ENCODE assay signal across 32 cellular contexts in the genomic region with DNA sequence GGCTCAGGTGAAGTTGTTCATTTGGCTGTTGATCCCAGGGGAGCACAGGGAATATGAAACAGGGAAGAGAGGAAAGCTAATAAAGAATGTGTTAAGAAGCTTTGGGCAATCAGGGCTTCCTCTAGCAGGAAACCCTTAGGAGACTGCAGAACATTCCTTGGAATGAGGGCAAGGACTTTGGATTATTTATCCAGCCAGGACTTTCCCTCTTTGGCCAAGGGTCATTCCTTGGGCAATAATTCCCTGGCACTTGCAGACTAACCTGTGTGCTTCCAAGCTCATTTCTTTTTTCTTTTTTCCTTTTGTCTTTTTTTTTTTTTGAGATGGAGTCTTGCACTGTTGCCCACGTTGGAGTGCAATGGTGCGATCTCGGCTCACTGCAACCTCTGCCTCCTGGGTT.
"Had no signal": no experiment of that assay in that cellular context is flagged by ENCODE, and none has a peak within 500 bp of the region (broad histone marks: within the 10 kb centered on the region; RNA-seq: fewer than 3 reads in every experiment).

No MANE protein-coding gene starts in this region.

- H3K27ac Mint-ChIP-seq: activated B cell treated with CpG ODN at 0.5 μM for 24 hours; activated CD8-positive, alpha-beta memory T cell treated with anti-CD3 and anti-CD28 coated beads, Interleukin-2, amount 10 ng/mL, durations not matched to agents 7 days and 5 days; activated CD8-positive, alpha-beta T cell treated with anti-CD3 and anti-CD28 coated beads, Interleukin-2, amount 10 ng/mL, durations not matched to agents 7 days and 5 days; activated naive CD4-positive, alpha-beta T cell treated with anti-CD3 and anti-CD28 coated beads, Interleukin-2, amount 10 ng/mL, durations not matched to agents 7 days and 5 days; activated naive CD4-positive, alpha-beta T cell treated with anti-CD3 and anti-CD28 coated beads, Interleukin-2, amount 50 U/mL, for 72 hours; activated naive CD8-positive, alpha-beta T cell treated with anti-CD3 and anti-CD28 coated beads, Interleukin-2, amount 10 ng/mL, durations not matched to agents 7 days and 5 days; activated T-helper 1 cell treated with anti-CD3 and anti-CD28 coated beads, Interleukin-12 subunit alpha, Interleukin-12 subunit beta, Interleukin-2, Interleukin-4 antibody, amounts not matched to agents 30 ng/mL and 10 ng/mL and 1 ng/mL, durations not matched to agents 14 hours and 24 hours and 36 hours; dendritic cell treated with granulocyte-macrophage colony-stimulating factor and Interleukin-4, amounts not matched to agents 40 ng/mL and 50 ng/mL, for 4 days; T-helper 2 cell treated with Interferon-gamma antibody and Interleukin-4, amounts not matched to agents 5 μg/mL and 100 μg/mL, for 36 hours had no signal

- H3K27me3 Mint-ChIP-seq: activated B cell treated with CpG ODN at 0.5 μM for 24 hours; activated naive CD8-positive, alpha-beta T cell treated with anti-CD3 and anti-CD28 coated beads, Interleukin-2, amount 10 ng/mL, durations not matched to agents 7 days and 5 days; dendritic cell treated with granulocyte-macrophage colony-stimulating factor and Interleukin-4, amounts not matched to agents 40 ng/mL and 50 ng/mL, for 4 days; T-cell had no signal

- ATAC-seq: activated CD4-positive, CD25-positive, alpha-beta regulatory T cell treated with anti-CD3 and anti-CD28 coated beads, Interleukin-2, amount 50 U/mL, for 24 hours; activated CD8-positive, alpha-beta memory T cell treated with anti-CD3 and anti-CD28 coated beads, Interleukin-2, amount 10 ng/mL, durations not matched to agents 7 days and 5 days; activated CD8-positive, alpha-beta T cell treated with anti-CD3 and anti-CD28 coated beads, Interleukin-2, amount 10 ng/mL, durations not matched to agents 7 days and 5 days; activated naive CD4-positive, alpha-beta T cell treated with anti-CD3 and anti-CD28 coated beads, Interleukin-2, amount 50 U/mL, for 72 hours; effector memory CD8-positive, alpha-beta T cell; foreskin keratinocyte; gastrocnemius medialis; T-cell had no signal

- DNase-seq: activated B cell treated with CpG ODN at 0.5 μM for 24 hours; activated CD4-positive, alpha-beta T cell treated with anti-CD3 and anti-CD28 coated beads for 48 hours; activated CD4-positive, alpha-beta T cell treated with anti-CD3 and anti-CD28 coated beads, Interleukin-2, amount 50 U/mL, for 1 hour; activated CD4-positive, alpha-beta T cell treated with anti-CD3 and anti-CD28 coated beads, Interleukin-2, amount 50 U/mL, for 48 hours; activated CD8-positive, alpha-beta memory T cell treated with anti-CD3 and anti-CD28 coated beads, Interleukin-2, amount 10 ng/mL, durations not matched to agents 7 days and 5 days; activated CD8-positive, alpha-beta memory T cell treated with anti-CD3 and anti-CD28 coated beads, Interleukin-2, amount 50 U/mL, for 4 hours; activated CD8-positive, alpha-beta T cell treated with anti-CD3 and anti-CD28 coated beads, Interleukin-2, amount 10 ng/mL, durations not matched to agents 7 days and 5 days; activated gamma-delta T cell; activated naive CD4-positive, alpha-beta T cell; activated naive CD4-positive, alpha-beta T cell treated with anti-CD3 and anti-CD28 coated beads, Interleukin-2, amount 10 ng/mL, durations not matched to agents 7 days and 5 days; activated naive CD8-positive, alpha-beta T cell treated with anti-CD3 and anti-CD28 coated beads, Interleukin-2, amount 10 ng/mL, durations not matched to agents 7 days and 5 days; activated T-cell treated with anti-CD3 and anti-CD28 coated beads, Interleukin-2, amount 50 U/mL, for 1 hour; activated T-cell treated with anti-CD3 and anti-CD28 coated beads, Interleukin-2, amount 50 U/mL, for 48 hours; central memory CD4-positive, alpha-beta T cell; cerebellar nuclear complex; effector CD4-positive, alpha-beta T cell; effector memory CD8-positive, alpha-beta T cell; erythroblast; foreskin keratinocyte; gastrocnemius medialis; glutamatergic neuron; SW 1271; T-cell; T1000; WERI-Rb-1 had no signal

- H3K4me3 Mint-ChIP-seq: activated B cell treated with CpG ODN at 0.5 μM for 24 hours; activated CD8-positive, alpha-beta memory T cell treated with anti-CD3 and anti-CD28 coated beads, Interleukin-2, amount 10 ng/mL, durations not matched to agents 7 days and 5 days; activated CD8-positive, alpha-beta T cell treated with anti-CD3 and anti-CD28 coated beads, Interleukin-2, amount 10 ng/mL, durations not matched to agents 7 days and 5 days; activated naive CD4-positive, alpha-beta T cell treated with anti-CD3 and anti-CD28 coated beads, Interleukin-2, amount 10 ng/mL, durations not matched to agents 7 days and 5 days; activated naive CD8-positive, alpha-beta T cell treated with anti-CD3 and anti-CD28 coated beads, Interleukin-2, amount 10 ng/mL, durations not matched to agents 7 days and 5 days; activated T-helper 1 cell treated with anti-CD3 and anti-CD28 coated beads, Interleukin-12 subunit alpha, Interleukin-12 subunit beta, Interleukin-2, Interleukin-4 antibody, amounts not matched to agents 30 ng/mL and 10 ng/mL and 1 ng/mL, durations not matched to agents 14 hours and 24 hours and 36 hours; brain; dendritic cell treated with granulocyte-macrophage colony-stimulating factor and Interleukin-4, amounts not matched to agents 40 ng/mL and 50 ng/mL, for 4 days; effector memory CD8-positive, alpha-beta T cell; T-cell; T-helper 1 cell treated with Interleukin-12 subunit alpha and Interleukin-12 subunit beta and Interleukin-4 antibody, amounts not matched to agents 30 μg/mL and 1 μg/mL, for 36 hours; T-helper 2 cell treated with Interferon-gamma antibody and Interleukin-4, amounts not matched to agents 5 μg/mL and 100 μg/mL, for 36 hours had no signal

- H3K36me3 Mint-ChIP-seq: brain had no signal

- H3K9me3 Mint-ChIP-seq: activated B cell treated with CpG ODN at 0.5 μM for 24 hours; effector memory CD8-positive, alpha-beta T cell had no signal
